In the genomic region with DNA sequence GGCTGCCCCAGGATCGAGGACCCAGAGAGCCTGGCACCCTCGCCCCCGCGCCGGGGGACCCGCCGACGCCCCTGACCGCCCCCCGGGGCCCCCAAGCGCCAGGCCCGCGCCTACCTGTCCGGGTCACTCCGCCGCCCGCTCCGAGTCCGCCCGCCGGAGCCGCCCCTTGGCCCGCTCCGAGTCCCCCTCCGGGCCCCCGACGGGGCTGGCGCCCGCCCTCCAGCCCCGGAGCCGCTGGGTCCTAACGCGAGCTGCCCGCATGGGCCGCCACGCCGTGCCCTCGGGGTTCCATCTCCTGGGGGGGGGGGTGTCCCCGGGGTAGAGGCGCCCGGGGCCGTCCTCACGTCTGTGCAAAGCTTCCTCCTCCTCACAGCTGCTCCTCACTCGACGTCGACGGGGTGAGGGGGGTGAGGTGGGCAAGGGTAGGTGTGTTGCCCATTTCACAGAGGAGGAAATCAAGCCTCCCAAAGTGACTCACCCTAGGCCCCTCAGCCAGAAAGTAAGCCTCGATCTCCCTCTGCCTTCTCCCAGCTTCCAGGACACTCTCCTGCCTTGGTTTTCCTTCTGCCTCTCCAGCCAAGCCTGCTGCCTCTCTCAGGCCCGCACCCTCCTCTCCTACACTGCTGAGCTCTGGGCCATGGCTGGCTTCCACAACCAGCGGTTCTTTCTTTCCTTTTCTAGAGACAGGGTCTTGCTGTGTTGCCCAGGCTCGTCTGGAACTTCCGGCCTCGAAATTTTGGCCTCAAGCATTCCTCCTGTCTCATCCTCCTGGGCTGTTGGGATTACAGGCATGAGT, we compare ENCODE assay signal across 9 cellular contexts. TPM values are rescaled to one million over a fixed set of nuclear protein-coding genes. Genes with fewer than 3 reads are reported as not detected.
DNase-seq lines count a peak whose midpoint lies in the region; ATAC-seq, FAIRE-seq and TF ChIP-seq lines count a peak whose summit lies in the region.
"Had no signal": no experiment of that assay in that cellular context is flagged by ENCODE, and none has a peak within 500 bp of the region (broad histone marks: within the 10 kb centered on the region; RNA-seq: fewer than 3 reads in every experiment).

A gene with protein sequence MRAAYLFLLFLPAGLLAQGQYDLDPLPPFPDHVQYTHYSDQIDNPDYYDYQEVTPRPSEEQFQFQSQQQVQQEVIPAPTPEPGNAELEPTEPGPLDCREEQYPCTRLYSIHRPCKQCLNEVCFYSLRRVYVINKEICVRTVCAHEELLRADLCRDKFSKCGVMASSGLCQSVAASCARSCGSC (minus strand): TSS at position 148 of the 796 bp plus-strand sequence. CDS start 2,347 bp downstream, outside the sequence.

- CTCF ChIA-PET in CD8-positive, alpha-beta T cell (lab: Charles Lee): no interaction called here
- CTCF ChIA-PET in OCI-LY7 (lab: Charles Lee; ENCODE audit: unreplicated experiment): no interaction called here

- no peaks in the 10 kb centered on the region for H3K9me2 ChIP-seq in OCI-LY7 (ENCODE audit: insufficient read depth, low read length)

- H3K79me2 ChIP-seq in OCI-LY7 (ENCODE audit: insufficient read depth, low read depth, low read length) (no peaks in the 10 kb centered on the region), osteoblast (ENCODE audit: insufficient read depth, low read length) (peaks cover 24% of the 10 kb centered on the region)

- no peaks in the 10 kb centered on the region for H3K9me3 ChIP-seq in CD8-positive, alpha-beta T cell (ENCODE audit: low read length)
- H3K9me3 ChIP-seq in OCI-LY7 (ENCODE audit: low read length) (no peaks in the 10 kb centered on the region), osteoblast (ENCODE audit: low read depth, low read length) (no peaks in the 10 kb centered on the region)

- H3K36me3 Mint-ChIP-seq in CD8-positive, alpha-beta T cell: peaks cover 5% of the 10 kb centered on the region

- TF ChIP-seq POLR2A in GM12892 (IDR thresholded peaks at IDR 0.05; ENCODE audit: low read depth, low read length): no peak

- H3K9me3 Mint-ChIP-seq in CD8-positive, alpha-beta T cell: no peaks in the 10 kb centered on the region

- H3K4me1 Mint-ChIP-seq in CD8-positive, alpha-beta T cell (ENCODE audit: low read depth): peaks cover 6% of the 10 kb centered on the region

- H3K4me3 ChIP-seq in CD8-positive, alpha-beta T cell (ENCODE audit: low read depth, low read length): no peak within 1 kb of the TSS
- H3K4me3 ChIP-seq in OCI-LY7 (ENCODE audit: low read depth, low read length, poor library complexity, severe bottlenecking): no peak within 1 kb of the TSS
- peak within 1 kb of the TSS; percentile 78 for H3K4me3 ChIP-seq in osteoblast (ENCODE audit: insufficient read depth, low read length)

- ATAC-seq in CD8-positive, alpha-beta T cell: no peak
- ATAC-seq in GM19452 (IDR thresholded peaks at IDR 0.05; ENCODE audit: unreplicated experiment) (no peak), GM18909 (IDR thresholded peaks at IDR 0.05; ENCODE audit: poor library complexity, unreplicated experiment) (no peak)

- H4K20me1 ChIP-seq in OCI-LY7 (ENCODE audit: insufficient read depth, low read length) (no peaks in the 10 kb centered on the region), osteoblast (ENCODE audit: insufficient read depth, low read length) (peaks cover 24% of the 10 kb centered on the region)

- intact Hi-C loops in CD8-positive, alpha-beta T cell (cut with DNase I, micrococcal nuclease): no loop called here
- intact Hi-C loops in OCI-LY7 (cut with micrococcal nuclease; ENCODE audit: unreplicated experiment): no loop called here

- no peak within 1 kb of the TSS for H3K27ac Mint-ChIP-seq in CD8-positive, alpha-beta T cell

- H3K4me2 ChIP-seq in OCI-LY7 (ENCODE audit: low read length) (peak within 1 kb of the TSS; percentile 34; the same call in 1 of the 2 replicates), osteoblast (ENCODE audit: insufficient read depth, low read length) (peak within 1 kb of the TSS; percentile 83)

- POLR2A ChIA-PET in CD8-positive, alpha-beta T cell (lab: Charles Lee): no interaction called here
- POLR2A ChIA-PET in OCI-LY7 (lab: Charles Lee): interaction anchor here (0.6 kb wide), 1 partner anchor 23 kb away, joined by 4 read pairs; no protein-coding TSS in a partner anchor

- TF ChIP-seq CTCF in CD8-positive, alpha-beta T cell (IDR thresholded peaks at IDR 0.05): no peak
- TF ChIP-seq CTCF in OCI-LY7 (conservative IDR thresholded peaks at IDR 0.05; ENCODE audit: low read length): no peak
- no peak for TF ChIP-seq CTCF in osteoblast (IDR thresholded peaks at IDR 0.05; ENCODE audit: extremely low read depth, low read depth, low read length)

- no peaks in the 10 kb centered on the region for H3K4me1 ChIP-seq in CD8-positive, alpha-beta T cell (ENCODE audit: insufficient read depth, low read length)
- H3K4me1 ChIP-seq in OCI-LY7 (ENCODE audit: insufficient read depth, low read length, poor library complexity, severe bottlenecking) (no peaks in the 10 kb centered on the region), osteoblast (ENCODE audit: insufficient read depth, low read length) (peaks cover 45% of the 10 kb centered on the region)

- FAIRE-seq in GM12892 (lab: Jason Lieb, UNC): no peak

- H2AFZ ChIP-seq in OCI-LY7 (ENCODE audit: low read length) (no peak within 1 kb of the TSS), osteoblast (ENCODE audit: low read length) (peak within 1 kb of the TSS; percentile 78)

- no peak within 1 kb of the TSS for H3K27ac ChIP-seq in CD8-positive, alpha-beta T cell (ENCODE audit: low read depth, low read length)
- no peak within 1 kb of the TSS for H3K27ac ChIP-seq in OCI-LY7 (ENCODE audit: low read depth, low read length, poor library complexity, severe bottlenecking)
- peak within 1 kb of the TSS; percentile 98 for H3K27ac ChIP-seq in epithelial cell of prostate
- H3K27ac ChIP-seq in osteoblast (ENCODE audit: low read depth, low read length): peak within 1 kb of the TSS; percentile 93
- H3K27ac ChIP-seq: HL-60 had no signal

- H3K27me3 ChIP-seq in CD8-positive, alpha-beta T cell (ENCODE audit: insufficient read depth, low read length): peaks cover 6% of the 10 kb centered on the region
- H3K27me3 ChIP-seq in osteoblast (ENCODE audit: insufficient read depth, low read length): no peaks in the 10 kb centered on the region

- peaks cover 18% of the 10 kb centered on the region for H3K27me3 Mint-ChIP-seq in CD8-positive, alpha-beta T cell (ENCODE audit: low read depth)

- peak within 1 kb of the TSS; percentile 65 for H3K4me3 Mint-ChIP-seq in CD8-positive, alpha-beta T cell

- H3K36me3 ChIP-seq in CD8-positive, alpha-beta T cell (ENCODE audit: insufficient read depth, low read length): no peaks in the 10 kb centered on the region
- H3K36me3 ChIP-seq in OCI-LY7 (ENCODE audit: insufficient read depth, low read length) (no peaks in the 10 kb centered on the region), osteoblast (ENCODE audit: insufficient read depth, low read length) (peaks cover 11% of the 10 kb centered on the region)

- no peak for DNase-seq in CD8-positive, alpha-beta T cell
- DNase-seq in OCI-LY7 (ENCODE audit: low spot score) (no peak), epithelial cell of prostate (ENCODE audit: low read depth, low spot score) (no peak), osteoblast (ENCODE audit: insufficient read length, low spot score, missing footprints) (peak; percentile 92), GM12892 (ENCODE audit: insufficient read length) (no peak), GF-D8 (lab: John Stamatoyannopoulos, UW) (no peak)

- no TSS peak for BruUV-seq in OCI-LY7 (replicated peaks; lab: Mats Ljungman, UMichigan)

RNA-seq across cellular contexts. Expression of the gene that starts here (rescaled TPM):
- not detected for total RNA-seq in CD8-positive, alpha-beta T cell
- total RNA-seq in OCI-LY7 (2014; rRNA removed; shearing (Covaris generic)): not detected in 2 replicates
- total RNA-seq in OCI-LY7 (2022) (not detected in 2 replicates), osteoblast (61.2 and 72.2 TPM in 2 replicates)
- polyA plus RNA-seq in GM12892 (2012; ENCODE audit: missing spikeins): not detected

Comparison
In these comparisons a context has a peak if more than half of its experiments do, and no peak if none do; other contexts are left out.
1. RNA of the gene that starts here (total RNA-seq): 61.2 to 72.2 TPM in osteoblast; not detected in CD8-positive, alpha-beta T cell and not detected in OCI-LY7; every median in the first group is over 10 times any median in the second.
2. H3K27ac ChIP-seq: peak in epithelial cell of prostate (single experiment) and osteoblast (single experiment); none in CD8-positive, alpha-beta T cell (single experiment) and OCI-LY7 (single experiment).